8 cellular contexts compared by ENCODE assay signal in genomic region chr12:9707864-9708808, GRCh38. TPM values are rescaled to one million over a fixed set of nuclear protein-coding genes. Genes with fewer than 3 reads are reported as not detected.
DNase-seq lines count a peak whose midpoint lies in the region; ATAC-seq and TF ChIP-seq lines count a peak whose summit lies in the region.

No MANE protein-coding gene starts in this region.

- no peak for TF ChIP-seq POLR2A in testis (IDR thresholded peaks at IDR 0.05)

- CTCF ChIA-PET in AG04450 (lab: Charles Lee) = interaction anchor here (0.5 to 7.6 kb wide), 43 partner anchors 8 to 1051 kb away, joined by 3 to 187 read pairs (median 5); partner anchors contain the start of gene CLEC2D
- CTCF ChIA-PET in activated CD8-positive, alpha-beta T cell treated with anti-CD3 and anti-CD28 coated beads, Interleukin-2, amount 10 ng/mL, durations not matched to agents 7 days and 5 days (lab: Charles Lee) = interaction anchor here (0.7 to 7.8 kb wide), 40 partner anchors 8 to 377 kb away, joined by 3 to 91 read pairs (median 5); partner anchors contain the start of gene CLECL1

- peaks cover 10% of the 10 kb centered on the region for H3K9me3 Mint-ChIP-seq in activated CD8-positive, alpha-beta T cell treated with anti-CD3 and anti-CD28 coated beads, Interleukin-2, amount 10 ng/mL, durations not matched to agents 7 days and 5 days (ENCODE audit: insufficient read depth)
- peaks cover 0 to 2% of the 10 kb centered on the region in 2 donors for H3K9me3 Mint-ChIP-seq in natural killer cell

- peak overlapping the region; percentile 85 for H3K27ac Mint-ChIP-seq in activated CD8-positive, alpha-beta T cell treated with anti-CD3 and anti-CD28 coated beads, Interleukin-2, amount 10 ng/mL, durations not matched to agents 7 days and 5 days
- peak overlapping the region; percentile 74 to 78 for H3K27ac Mint-ChIP-seq in natural killer cell

- POLR2A ChIA-PET in AG04450 (lab: Yijun Ruan, JAX) = interaction anchor here (0.6 kb wide), 1 partner anchor 508 kb away, joined by 3 read pairs; no protein-coding TSS in a partner anchor
- POLR2A ChIA-PET in activated CD8-positive, alpha-beta T cell treated with anti-CD3 and anti-CD28 coated beads, Interleukin-2, amount 10 ng/mL, durations not matched to agents 7 days and 5 days (lab: Charles Lee) = interaction anchor here (0.6 to 1.6 kb wide), 13 partner anchors 9 to 77 kb away, joined by 3 to 9 read pairs (median 4); partner anchors contain the start of gene CLEC2D

- H3K27ac ChIP-seq in AG04450 (ENCODE audit: low read depth, low read length) (peak overlapping the region; percentile 3), testis (no peak overlapping the region)

- DNase-seq in AG04450 (ENCODE audit: low read depth, low spot score) (peak; percentile 30), NCI-H69 (lab: John Stamatoyannopoulos, UW) (peak; percentile 59), epidermal melanocyte (ENCODE audit: insufficient read length, low spot score) (peak; percentile 22), natural killer cell (peak; percentile 56), testis (peak; percentile 66), GM19238 (ENCODE audit: insufficient read length, low spot score) (no peak)
- peak; percentile 81 for DNase-seq in activated CD8-positive, alpha-beta T cell treated with anti-CD3 and anti-CD28 coated beads, Interleukin-2, amount 10 ng/mL, durations not matched to agents 7 days and 5 days

- H3K27me3 Mint-ChIP-seq in activated CD8-positive, alpha-beta T cell treated with anti-CD3 and anti-CD28 coated beads, Interleukin-2, amount 10 ng/mL, durations not matched to agents 7 days and 5 days (ENCODE audit: low read depth) = no peaks in the 10 kb centered on the region
- H3K27me3 Mint-ChIP-seq in natural killer cell (ENCODE audit: low read depth in 2 of 2) = no peaks in the 10 kb centered on the region

- H3K27me3 ChIP-seq in AG04450 (ENCODE audit: control insufficient read depth, insufficient read depth, low read length) (peaks cover 2% of the 10 kb centered on the region), testis (no peaks in the 10 kb centered on the region)

- peak overlapping the region; percentile 55 for H3K4me3 Mint-ChIP-seq in activated CD8-positive, alpha-beta T cell treated with anti-CD3 and anti-CD28 coated beads, Interleukin-2, amount 10 ng/mL, durations not matched to agents 7 days and 5 days
- H3K4me3 Mint-ChIP-seq in natural killer cell = peak overlapping the region; percentile 55

- no peaks in the 10 kb centered on the region for H3K36me3 ChIP-seq in testis (ENCODE audit: low read depth, missing control alignments)

- ATAC-seq in GM18867 (IDR thresholded peaks at IDR 0.05; ENCODE audit: unreplicated experiment) = peak; percentile 49
- ATAC-seq in activated CD8-positive, alpha-beta T cell treated with anti-CD3 and anti-CD28 coated beads, Interleukin-2, amount 10 ng/mL, durations not matched to agents 7 days and 5 days = peak; percentile 84
- ATAC-seq in natural killer cell = peak; percentile 72 to 96 (median 90)

- peaks cover 40% of the 10 kb centered on the region for H3K36me3 Mint-ChIP-seq in activated CD8-positive, alpha-beta T cell treated with anti-CD3 and anti-CD28 coated beads, Interleukin-2, amount 10 ng/mL, durations not matched to agents 7 days and 5 days (ENCODE audit: low read depth)
- H3K36me3 Mint-ChIP-seq in natural killer cell = peaks cover 6% of the 10 kb centered on the region

- H3K4me1 Mint-ChIP-seq in activated CD8-positive, alpha-beta T cell treated with anti-CD3 and anti-CD28 coated beads, Interleukin-2, amount 10 ng/mL, durations not matched to agents 7 days and 5 days (ENCODE audit: low read depth) = peaks cover 48% of the 10 kb centered on the region
- H3K4me1 Mint-ChIP-seq in natural killer cell = peaks cover 24 to 43% of the 10 kb centered on the region in 2 donors

- no peaks in the 10 kb centered on the region for H3K9me3 ChIP-seq in AG04450 (ENCODE audit: control insufficient read depth, insufficient read depth, low read length)
- no peaks in the 10 kb centered on the region for H3K9me3 ChIP-seq in testis

- intact Hi-C loops in natural killer cell (cut with micrococcal nuclease) = loop anchor here (1.0 to 2.0 kb wide), 3 partner anchors 74 to 377 kb away; no protein-coding TSS in a partner anchor
- intact Hi-C loops in testis (cut with DNase I; ENCODE audit: low total_unique reads) = no loop called here

- H3K4me1 ChIP-seq in testis = no peaks in the 10 kb centered on the region

- TF ChIP-seq CTCF in AG04450 (IDR thresholded peaks at IDR 0.05; ENCODE audit: low read depth, low read length) (peak; percentile 89), natural killer cell (IDR thresholded peaks at IDR 0.05) (peak; percentile 71), testis (IDR thresholded peaks at IDR 0.05) (peak; percentile 41 to 66 (median 50))

- WGBS in testis, 2 donors = 60 to 66% methylated on average over 12 of the region's 12 CpGs

- no peak overlapping the region for H3K4me3 ChIP-seq in AG04450 (ENCODE audit: low read depth, low read length)
- H3K4me3 ChIP-seq in testis = no peak overlapping the region

RNA-seq across cellular contexts. Expression of gene CLECL1, which starts 24.8 kb away (rescaled TPM):
- polyA plus RNA-seq in AG04450 (2011; rRNA removed) (not detected in 2 replicates), testis (ENCODE audit: insufficient read depth, low read depth, low replicate concordance) (1.4 TPM)
- not detected in 2 replicates for polyA minus RNA-seq in AG04450 (2011; rRNA and poly(A)+ RNA removed)
- total RNA-seq in activated CD8-positive, alpha-beta T cell treated with anti-CD3 and anti-CD28 coated beads, Interleukin-2, amount 10 ng/mL, durations not matched to agents 7 days and 5 days = 1 to 10 TPM; 1.3 to 1.6 TPM
- total RNA-seq in natural killer cell (1 to 10 TPM in 1 of 3 donors, under 1 TPM in 2; 0.64 to 1.5 (median 0.72) TPM), testis (not detected)

RNA-seq across cellular contexts. Expression of gene CLEC2D, which starts 38.6 kb away (rescaled TPM):
- 2.3 and 2.4 TPM in 2 replicates for polyA plus RNA-seq in AG04450 (2011; rRNA removed)
- polyA minus RNA-seq in AG04450 (2011; rRNA and poly(A)+ RNA removed) = 1.8 and 2.8 TPM in 2 replicates
- total RNA-seq in activated CD8-positive, alpha-beta T cell treated with anti-CD3 and anti-CD28 coated beads, Interleukin-2, amount 10 ng/mL, durations not matched to agents 7 days and 5 days = 100 to 1,000 TPM; 277 to 282 TPM
- total RNA-seq in natural killer cell = 100 to 1,000 TPM; 140 to 219 (median 209) TPM
- total RNA-seq in testis = 10 to 100 TPM; 32.1 to 36.3 TPM
- polyA plus RNA-seq in testis (ENCODE audit: insufficient read depth, low read depth, low replicate concordance) = 25.5 TPM

RNA-seq across cellular contexts. Expression of gene CD69, which starts 52.6 kb away (rescaled TPM):
- polyA plus RNA-seq in AG04450 (2011; rRNA removed) = not detected in 2 replicates
- not detected in 2 replicates for polyA minus RNA-seq in AG04450 (2011; rRNA and poly(A)+ RNA removed)
- total RNA-seq in activated CD8-positive, alpha-beta T cell treated with anti-CD3 and anti-CD28 coated beads, Interleukin-2, amount 10 ng/mL, durations not matched to agents 7 days and 5 days = 100 to 1,000 TPM; 115 to 116 TPM
- total RNA-seq in natural killer cell = 1,000 to 10,000 TPM in 1 of 3 donors, 100 to 1,000 TPM in 2; 739 to 1,541 (median 990) TPM
- 1 to 10 TPM; 2.1 to 3.0 TPM for total RNA-seq in testis
- 3.3 TPM for polyA plus RNA-seq in testis (ENCODE audit: insufficient read depth, low read depth, low replicate concordance)

Comparison
In these comparisons a context has a peak if more than half of its experiments do, and no peak if none do; other contexts are left out.
1. RNA of gene CD69, which starts 52.6 kb away (total RNA-seq): 739 to 1,541 TPM in natural killer cell and 115 to 116 TPM in activated CD8-positive, alpha-beta T cell treated with anti-CD3 and anti-CD28 coated beads, Interleukin-2, amount 10 ng/mL, durations not matched to agents 7 days and 5 days; 2.1 to 3.0 TPM in testis; every median in the first group is over 10 times any median in the second.
2. Peak in every context shown above with its lines, with median percentiles within 50 percentile points of each other: CTCF ChIP-seq and ATAC-seq.